8 cellular contexts compared by ENCODE assay signal in the genomic region with DNA sequence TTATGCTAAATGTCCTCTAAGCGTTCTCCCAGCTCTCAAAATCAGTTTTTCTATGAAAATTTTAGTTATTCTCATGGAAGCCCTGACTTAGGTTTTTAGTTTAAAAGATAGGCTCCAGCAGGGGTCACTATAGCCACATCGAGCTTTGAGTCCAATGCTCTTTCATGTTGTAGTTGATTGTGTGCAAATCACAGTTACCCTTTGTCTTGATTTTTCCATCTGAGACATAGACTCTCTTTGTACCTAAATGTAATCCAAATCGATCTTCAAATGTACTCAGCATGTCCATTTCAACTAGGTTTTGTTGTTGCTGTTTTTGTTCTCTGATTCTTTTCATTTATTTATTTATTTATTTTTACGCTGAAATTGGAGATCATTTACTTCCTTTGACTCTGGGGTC. TPM values are rescaled to one million over a fixed set of nuclear protein-coding genes. Genes with fewer than 3 reads are reported as not detected.
DNase-seq lines count a peak whose midpoint lies in the region; ATAC-seq, FAIRE-seq and TF ChIP-seq lines count a peak whose summit lies in the region.

No MANE protein-coding gene starts in this region.

- peak; percentile 92 for FAIRE-seq in GM18507 (lab: Jason Lieb, UNC)

- no peak overlapping the region for H3K4me3 Mint-ChIP-seq in activated naive CD4-positive, alpha-beta T cell treated with anti-CD3 and anti-CD28 coated beads, Interleukin-2, amount 10 ng/mL, durations not matched to agents 7 days and 5 days
- H3K4me3 Mint-ChIP-seq in glutamatergic neuron (ENCODE audit: unreplicated experiment), result no peak overlapping the region

- H3K27me3 Mint-ChIP-seq in activated naive CD4-positive, alpha-beta T cell treated with anti-CD3 and anti-CD28 coated beads, Interleukin-2, amount 10 ng/mL, durations not matched to agents 7 days and 5 days, result no peaks in the 10 kb centered on the region
- no peaks in the 10 kb centered on the region for H3K27me3 Mint-ChIP-seq in glutamatergic neuron (ENCODE audit: unreplicated experiment)

- peak; percentile 86 for DNase-seq in Ammon's horn (ENCODE audit: low spot score)
- peak; percentile 22 for DNase-seq in GM18507 (ENCODE audit: extremely low spot score, insufficient read length, low read depth)
- peak; percentile 12 for DNase-seq in HPDE6-E6E7 (ENCODE audit: extremely low spot score)
- DNase-seq in NOMO-1 treated with DMSO at 0.1 percent for 48 hours (lab: John Stamatoyannopoulos, UW; ENCODE audit: unreplicated experiment), result peak; percentile 52
- DNase-seq in activated naive CD4-positive, alpha-beta T cell treated with anti-CD3 and anti-CD28 coated beads, Interleukin-2, amount 10 ng/mL, durations not matched to agents 7 days and 5 days, result peak; percentile 65
- DNase-seq in glutamatergic neuron, result peak; percentile 27
- peak; percentile 50 for DNase-seq in retina

- no peak overlapping the region for H3K27ac Mint-ChIP-seq in activated naive CD4-positive, alpha-beta T cell treated with anti-CD3 and anti-CD28 coated beads, Interleukin-2, amount 10 ng/mL, durations not matched to agents 7 days and 5 days
- H3K27ac Mint-ChIP-seq in glutamatergic neuron (ENCODE audit: unreplicated experiment), result no peak overlapping the region

- H3K9me3 Mint-ChIP-seq in activated naive CD4-positive, alpha-beta T cell treated with anti-CD3 and anti-CD28 coated beads, Interleukin-2, amount 10 ng/mL, durations not matched to agents 7 days and 5 days, result no peaks in the 10 kb centered on the region
- H3K9me3 Mint-ChIP-seq in glutamatergic neuron (ENCODE audit: unreplicated experiment), result no peaks in the 10 kb centered on the region

- no peak for ATAC-seq in GM19023 (IDR thresholded peaks at IDR 0.05; ENCODE audit: unreplicated experiment)

- H3K36me3 Mint-ChIP-seq in activated naive CD4-positive, alpha-beta T cell treated with anti-CD3 and anti-CD28 coated beads, Interleukin-2, amount 10 ng/mL, durations not matched to agents 7 days and 5 days, result no peaks in the 10 kb centered on the region
- H3K36me3 Mint-ChIP-seq in glutamatergic neuron (ENCODE audit: unreplicated experiment), result no peaks in the 10 kb centered on the region

- TF ChIP-seq CTCF in glutamatergic neuron (IDR thresholded peaks at IDR 0.05; ENCODE audit: partially characterized antibody, unreplicated experiment), result peak; percentile 72

- H3K4me1 Mint-ChIP-seq in activated naive CD4-positive, alpha-beta T cell treated with anti-CD3 and anti-CD28 coated beads, Interleukin-2, amount 10 ng/mL, durations not matched to agents 7 days and 5 days, result no peaks in the 10 kb centered on the region
- H3K4me1 Mint-ChIP-seq in glutamatergic neuron (ENCODE audit: low read depth, unreplicated experiment), result peaks cover 3% of the 10 kb centered on the region

- CTCF ChIA-PET in activated naive CD4-positive, alpha-beta T cell treated with anti-CD3 and anti-CD28 coated beads, Interleukin-2, amount 10 ng/mL, durations not matched to agents 7 days and 5 days (lab: Charles Lee), result interaction anchor here (0.7 to 1.5 kb wide), 9 partner anchors 10 to 281 kb away, joined by 3 to 6 read pairs (median 4); no protein-coding TSS in a partner anchor

RNA-seq across cellular contexts. Expression of a gene that starts 26.4 kb away (rescaled TPM):
- total RNA-seq in glutamatergic neuron (ENCODE audit: unreplicated experiment), result not detected

Comparison
In these comparisons a context has a peak if more than half of its experiments do, and no peak if none do; other contexts are left out.
1. DNase-seq: peak in every context shown above with its lines; median percentile 86 in Ammon's horn; 65 in activated naive CD4-positive, alpha-beta T cell treated with anti-CD3 and anti-CD28 coated beads, Interleukin-2, amount 10 ng/mL, durations not matched to agents 7 days and 5 days; 52 in NOMO-1 treated with DMSO at 0.1 percent for 48 hours; 50 in retina; 27 in glutamatergic neuron; 22 in GM18507; 12 in HPDE6-E6E7.